In the genomic region with DNA sequence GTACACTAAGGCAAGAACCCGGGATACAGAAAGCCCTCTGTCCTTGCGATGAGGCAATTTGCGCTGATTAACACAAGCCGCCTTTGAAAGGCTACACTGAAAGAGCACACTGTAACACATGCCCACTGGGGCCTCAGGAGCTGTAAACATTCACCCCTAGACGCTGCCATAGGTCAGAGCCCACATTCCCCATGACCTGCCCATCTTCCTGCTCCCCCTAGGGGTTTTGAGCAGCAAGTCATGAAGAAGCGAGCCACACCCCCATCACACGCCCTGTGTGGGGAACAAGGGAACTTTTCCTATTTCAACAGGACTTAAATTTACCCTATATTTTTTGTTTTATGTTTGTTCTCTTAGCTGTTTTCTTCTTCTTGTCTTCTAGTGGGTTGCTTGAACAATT, we compare ENCODE assay signal across 8 cellular contexts. TPM values are rescaled to one million over a fixed set of nuclear protein-coding genes. Genes with fewer than 3 reads are reported as not detected.
DNase-seq lines count a peak whose midpoint lies in the region; ATAC-seq and TF ChIP-seq lines count a peak whose summit lies in the region.

No MANE protein-coding gene starts in this region.

- H3K27me3 ChIP-seq in dorsolateral prefrontal cortex, result no peaks in the 10 kb centered on the region

- intact Hi-C loops in dorsolateral prefrontal cortex (cut with DNase I), result no loop called here

- H3K27ac ChIP-seq in substantia nigra (ENCODE audit: low read depth, low read length, poor library complexity, severe bottlenecking) (no peak overlapping the region), dorsolateral prefrontal cortex (no peak overlapping the region)

- no peak overlapping the region for H3K4me3 ChIP-seq in dorsolateral prefrontal cortex

- TF ChIP-seq CTCF in GM12874 (IDR thresholded peaks at IDR 0.05; ENCODE audit: insufficient read depth, low read depth, low read length) (peak; percentile 45; the same call in 1 of the 2 replicates), dorsolateral prefrontal cortex (IDR thresholded peaks at IDR 0.05 in 54 of 56, conservative IDR thresholded peaks at IDR 0.05 in 2 of 56; ENCODE audit: low read depth in 1 of 56, partially characterized antibody in 56 of 56) (no peak)

- ATAC-seq in GM21360 (IDR thresholded peaks at IDR 0.05; ENCODE audit: unreplicated experiment) (peak; percentile 95), HG03520 (IDR thresholded peaks at IDR 0.05; ENCODE audit: unreplicated experiment) (peak; percentile 96)

- DNase-seq in erythroblast (lab: John Stamatoyannopoulos, UW), result peak; percentile 25 to 31
- no peak for DNase-seq in NCI-H1436 treated with DMSO at 0.1 percent for 48 hours (lab: John Stamatoyannopoulos, UW)
- no peak for DNase-seq in substantia nigra (lab: John Stamatoyannopoulos, UW)
- no peak for DNase-seq in SHP77 (lab: John Stamatoyannopoulos, UW)
- no peak for DNase-seq in dorsolateral prefrontal cortex

- no peak for TF ChIP-seq POLR2A in erythroblast (IDR thresholded peaks at IDR 0.05; ENCODE audit: low read length)

RNA-seq across cellular contexts. Expression of a gene that starts 47.8 kb away (rescaled TPM):
- total RNA-seq in dorsolateral prefrontal cortex, result 100 to 1,000 TPM in 107 of 120 experiments, 10 to 100 TPM in 13; 42.7 to 215 (median 152) TPM

Comparison
In these comparisons a context has a peak if more than half of its experiments do, and no peak if none do; other contexts are left out.
1. DNase-seq: peak in erythroblast (2 of 2); none in NCI-H1436 treated with DMSO at 0.1 percent for 48 hours (single experiment), substantia nigra (0 of 49), SHP77 (0 of 2) and dorsolateral prefrontal cortex (0 of 10).